ENCODE assay signal across 1 cellular context in genomic region chr12:62365846-62366245, GRCh38.
TF ChIP-seq lines count a peak whose summit lies in the region.

No MANE protein-coding gene starts in this region.

TF ChIP-seq in K562, 482 proteins besides CTCF, POLR2A, EP300 and RAD21:
- peak; percentile 8 for TF ChIP-seq RBM25 (IDR thresholded peaks at IDR 0.05; ENCODE audit: low read depth, low read length, severe bottlenecking)
